20 cellular contexts compared by ENCODE assay signal in genomic region chr2:170468557-170468956, GRCh38.
"Had no signal": no experiment of that assay in that cellular context is flagged by ENCODE, and none has a peak within 500 bp of the region (broad histone marks: within the 10 kb centered on the region; RNA-seq: fewer than 3 reads in every experiment).

No MANE protein-coding gene starts in this region.

- H3K27ac ChIP-seq: breast epithelium, dorsolateral prefrontal cortex, esophagus squamous epithelium, heart left ventricle, neural progenitor cell, thoracic aorta, vagina had no signal

- H3K4me3 ChIP-seq: breast epithelium, dorsolateral prefrontal cortex, esophagus squamous epithelium, heart left ventricle, neural progenitor cell, thoracic aorta, vagina had no signal

- ATAC-seq: activated CD4-positive, CD25-positive, alpha-beta regulatory T cell treated with anti-CD3 and anti-CD28 coated beads, Interleukin-2, amount 50 U/mL, for 24 hours; activated T-cell treated with anti-CD3 and anti-CD28 coated beads, Interleukin-2, amount 50 U/mL, for 72 hours; effector memory CD8-positive, alpha-beta T cell; heart left ventricle; left cardiac atrium; naive thymus-derived CD4-positive, alpha-beta T cell had no signal

- DNase-seq: activated CD4-positive, alpha-beta memory T cell treated with anti-CD3 and anti-CD28 coated beads, Interleukin-2, amount 10 ng/mL, durations not matched to agents 7 days and 5 days; activated CD4-positive, alpha-beta T cell treated with anti-CD3 and anti-CD28 coated beads, Interleukin-2, amount 10 ng/mL, durations not matched to agents 24 days and 14 days; activated effector memory CD4-positive, alpha-beta T cell treated with Interleukin-2 at 50 U/mL for 16 hours; activated naive CD4-positive, alpha-beta T cell treated with anti-CD3 and anti-CD28 coated beads for 36 hours; activated naive CD8-positive, alpha-beta T cell treated with anti-CD3 and anti-CD28 coated beads, Interleukin-2, amount 10 ng/mL, durations not matched to agents 7 days and 5 days; activated T-cell treated with anti-CD3 and anti-CD28 coated beads, Interleukin-2, amount 50 U/mL, for 72 hours; amniotic stem cell; dorsolateral prefrontal cortex; effector memory CD8-positive, alpha-beta T cell; esophagus squamous epithelium; heart left ventricle; left cardiac atrium; naive thymus-derived CD4-positive, alpha-beta T cell; stimulated activated CD4-positive, alpha-beta T cell treated with anti-CD3 and anti-CD28 coated beads, Interleukin-4, amount 100 ng/mL, for 24 hours; stimulated activated naive CD4-positive, alpha-beta T cell treated with Interleukin-2 at 50 U/mL for 16 hours had no signal
